Comparison of ENCODE assay signal across 8 cellular contexts in genomic region chr6:142946181-142946923, GRCh38. TPM values are rescaled to one million over a fixed set of nuclear protein-coding genes. Genes with fewer than 3 reads are reported as not detected.
A peak's percentile ranks its signal among the peaks of the same experiment; 100 is the strongest.
DNase-seq lines count a peak whose midpoint lies in the region; ATAC-seq lines count a peak whose summit lies in the region.

No MANE protein-coding gene starts in this region.

- peak overlapping the region; percentile 100 for H3K9ac ChIP-seq in endocrine pancreas (ENCODE audit: control insufficient read depth, insufficient read depth, low read length)

- H3K36me3 ChIP-seq in endocrine pancreas (ENCODE audit: control insufficient read depth, insufficient read depth, low read length) = no peaks in the 10 kb centered on the region

- no peaks in the 10 kb centered on the region for H3K27me3 ChIP-seq in endocrine pancreas (ENCODE audit: control insufficient read depth, insufficient read depth, low read length)

- H3K4me1 ChIP-seq in endocrine pancreas (ENCODE audit: control insufficient read depth, insufficient read depth, low read length) = peaks cover 22% of the 10 kb centered on the region

- H3K4me3 ChIP-seq in endocrine pancreas (ENCODE audit: control insufficient read depth, insufficient read depth, low read length) = peak overlapping the region; percentile 77

- DNase-seq in AG20443 (ENCODE audit: low spot score) (peak; percentile 95), GM19238 (ENCODE audit: insufficient read length, low spot score) (peak; percentile 55), NCI-H82 treated with DMSO at 0.1 percent for 48 hours (lab: John Stamatoyannopoulos, UW; ENCODE audit: unreplicated experiment) (peak; percentile 69), mesenteric fat pad (ENCODE audit: low spot score) (peak; percentile 98)
- peak; percentile 90 for DNase-seq in activated CD8-positive, alpha-beta memory T cell treated with anti-CD3 and anti-CD28 coated beads, Interleukin-2, amount 50 U/mL, for 4 hours
- peak; percentile 80 for DNase-seq in stimulated activated CD8-positive, alpha-beta memory T cell treated with anti-CD3 and anti-CD28 coated beads, Interleukin-12 subunit alpha, Interleukin-12 subunit beta, amount 100 ng/mL, for 24 hours (ENCODE audit: extremely low read depth)

- no peaks in the 10 kb centered on the region for H3K9me3 ChIP-seq in endocrine pancreas (ENCODE audit: control insufficient read depth, low read length)

- peak; percentile 21 for ATAC-seq in HG03521 (IDR thresholded peaks at IDR 0.05; ENCODE audit: unreplicated experiment)

RNA-seq across cellular contexts. Expression of gene HIVEP2, which starts 1.4 kb away (rescaled TPM):
- total RNA-seq in mesenteric fat pad = 13.2 TPM

Comparison
In these comparisons a context has a peak if more than half of its experiments do, and no peak if none do; other contexts are left out.
1. Peak in every context shown above with its lines: DNase-seq, ATAC-seq and H3K4me3 ChIP-seq.